Comparison of ENCODE assay signal across 1 cellular context in genomic region chr12:87141091-87141490, GRCh38.
TF ChIP-seq lines count a peak whose summit lies in the region.

No MANE protein-coding gene starts in this region.

TF ChIP-seq in HCT116, 20 proteins besides CTCF, POLR2A, EP300 and RAD21 (continued from another document):
- TF ChIP-seq ELF1 (IDR thresholded peaks at IDR 0.05; ENCODE audit: borderline replicate concordance, low read depth) (no peak), TCF7L2 (IDR thresholded peaks at IDR 0.05; ENCODE audit: borderline replicate concordance, extremely low read depth, insufficient read depth, insufficient read length) (no peak), MAX (IDR thresholded peaks at IDR 0.05) (no peak)
